Comparison of ENCODE assay signal across 16 cellular contexts in the genomic region with DNA sequence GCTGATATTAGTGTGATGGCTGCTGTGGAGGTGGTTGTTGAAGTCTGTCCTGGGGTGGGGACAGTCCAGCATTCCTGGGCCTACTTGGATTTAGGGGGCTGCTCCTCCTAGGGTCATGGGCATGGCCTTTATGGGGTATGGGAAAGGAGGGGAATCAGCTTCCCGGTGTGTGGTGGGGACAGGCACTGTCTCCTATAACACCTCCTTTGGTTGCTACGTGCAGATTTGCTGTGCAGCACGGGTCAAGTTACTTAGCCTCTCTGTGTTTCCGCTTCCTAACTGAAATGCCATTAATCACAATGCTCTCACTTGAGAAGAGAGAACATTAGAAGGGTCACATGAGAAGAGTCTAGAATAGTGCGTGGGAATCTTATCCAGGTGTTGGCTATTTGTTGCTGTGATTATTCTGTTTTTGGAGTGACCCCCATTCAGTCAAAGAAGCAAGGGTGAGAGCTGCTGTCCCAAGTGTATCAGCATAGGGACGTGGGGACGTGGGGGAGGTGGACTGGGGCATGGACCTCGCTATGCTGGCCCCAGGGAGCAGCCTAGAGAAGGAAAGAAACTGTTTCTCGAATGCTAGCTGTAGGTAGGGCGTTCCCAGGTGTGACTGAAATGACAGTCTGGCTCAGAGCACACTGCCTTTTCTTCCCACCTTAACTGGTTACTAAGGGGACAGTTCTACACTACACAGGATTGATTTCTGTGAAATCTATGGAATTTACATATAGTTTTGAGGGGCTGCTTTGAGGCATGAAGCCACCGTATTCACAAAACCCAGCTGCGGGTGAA. TPM values are rescaled to one million over a fixed set of nuclear protein-coding genes. Genes with fewer than 3 reads are reported as not detected.
A peak's percentile ranks its signal among the peaks of the same experiment; 100 is the strongest.
DNase-seq lines count a peak whose midpoint lies in the region; ATAC-seq and TF ChIP-seq lines count a peak whose summit lies in the region.
"Had no signal": no experiment of that assay in that cellular context is flagged by ENCODE, and none has a peak within 500 bp of the region (broad histone marks: within the 10 kb centered on the region; RNA-seq: fewer than 3 reads in every experiment).

No MANE protein-coding gene starts in this region.

- peaks cover 5% of the 10 kb centered on the region for H3K36me3 Mint-ChIP-seq in type B pancreatic cell
- H3K36me3 Mint-ChIP-seq: memory B cell had no signal

- no peaks in the 10 kb centered on the region for H3K27me3 ChIP-seq in duodenal mucosa (ENCODE audit: control insufficient read depth in 1 of 2, insufficient read depth in 2 of 2, low read length in 2 of 2)
- no peaks in the 10 kb centered on the region for H3K27me3 ChIP-seq in mucosa of stomach (ENCODE audit: control insufficient read depth, insufficient read depth, low read length)
- H3K27me3 ChIP-seq: BLaER1 treated with 17β-estradiol and CSF1 and Interleukin-3, amounts not matched to agents 10 nM and 100 nM; foreskin keratinocyte; MG63 had no signal

- H3K9ac ChIP-seq in duodenal mucosa (ENCODE audit: low read depth in 1 of 2, low read length in 2 of 2) (peak overlapping the region; percentile 35 to 65), mucosa of stomach (ENCODE audit: low read length) (peak overlapping the region; percentile 12)
- H3K9ac ChIP-seq: BLaER1 treated with 17β-estradiol and CSF1 and Interleukin-3, amounts not matched to agents 10 nM and 100 nM had no signal

- no peaks in the 10 kb centered on the region for H3K9me3 Mint-ChIP-seq in type B pancreatic cell
- H3K9me3 Mint-ChIP-seq: activated CD8-positive, alpha-beta T cell treated with anti-CD3 and anti-CD28 coated beads for 36 hours; memory B cell had no signal

- TF ChIP-seq CTCF in type B pancreatic cell (conservative IDR thresholded peaks at IDR 0.05), result no peak

- H3K27ac Mint-ChIP-seq in type B pancreatic cell, result peak overlapping the region; percentile 61
- H3K27ac Mint-ChIP-seq: activated CD8-positive, alpha-beta T cell treated with anti-CD3 and anti-CD28 coated beads for 36 hours; memory B cell had no signal

- intact Hi-C loops in cardiac septum (cut with DNase I), result no loop called here

- no peak for ATAC-seq in HG03442 (IDR thresholded peaks at IDR 0.05; ENCODE audit: unreplicated experiment)
- ATAC-seq: activated CD8-positive, alpha-beta T cell treated with anti-CD3 and anti-CD28 coated beads for 36 hours; foreskin keratinocyte had no signal

- H3K4me3 Mint-ChIP-seq in type B pancreatic cell, result peak overlapping the region; percentile 34
- H3K4me3 Mint-ChIP-seq: activated CD8-positive, alpha-beta T cell treated with anti-CD3 and anti-CD28 coated beads for 36 hours; memory B cell had no signal

- DNase-seq in NCI-H146 treated with DMSO at 0.1 percent for 48 hours (lab: John Stamatoyannopoulos, UW; ENCODE audit: unreplicated experiment) (peak; percentile 20), NCI-H146 (lab: John Stamatoyannopoulos, UW) (no peak), type B pancreatic cell (ENCODE audit: extremely low spot score, unreplicated experiment) (no peak), COR-L47 (lab: John Stamatoyannopoulos, UW) (no peak), cardiac septum (ENCODE audit: low spot score) (no peak)
- DNase-seq: 8988T; activated CD8-positive, alpha-beta T cell treated with anti-CD3 and anti-CD28 coated beads for 36 hours; cerebellar nuclear complex; foreskin keratinocyte; MG63; NCI-H2081 treated with DMSO at 0.1 percent for 48 hours had no signal

- H3K4me1 ChIP-seq in duodenal mucosa (ENCODE audit: control insufficient read depth in 1 of 2, insufficient read depth in 2 of 2, low read length in 2 of 2), result peaks cover 23 to 31% of the 10 kb centered on the region in 2 donors
- peaks cover 49% of the 10 kb centered on the region for H3K4me1 ChIP-seq in mucosa of stomach (ENCODE audit: control insufficient read depth, insufficient read depth, low read length)

- H3K9me3 ChIP-seq in duodenal mucosa (ENCODE audit: control insufficient read depth in 1 of 2, low read length in 2 of 2) (no peaks in the 10 kb centered on the region), mucosa of stomach (ENCODE audit: control insufficient read depth, low read length) (no peaks in the 10 kb centered on the region)
- H3K9me3 ChIP-seq: BLaER1 treated with 17β-estradiol and CSF1 and Interleukin-3, amounts not matched to agents 10 nM and 100 nM; MG63 had no signal

- peak overlapping the region; percentile 8 to 47 for H3K4me3 ChIP-seq in duodenal mucosa (ENCODE audit: low read depth in 1 of 2, low read length in 2 of 2)
- no peak overlapping the region for H3K4me3 ChIP-seq in mucosa of stomach (ENCODE audit: low read length)
- H3K4me3 ChIP-seq: BLaER1 treated with 17β-estradiol and CSF1 and Interleukin-3, amounts not matched to agents 10 nM and 100 nM; MG63 had no signal

- H3K4me1 Mint-ChIP-seq in type B pancreatic cell (ENCODE audit: unreplicated experiment), result peaks cover 80% of the 10 kb centered on the region
- H3K4me1 Mint-ChIP-seq: memory B cell had no signal

- H3K36me3 ChIP-seq in duodenal mucosa (ENCODE audit: control insufficient read depth in 1 of 2, insufficient read depth in 2 of 2, low read length in 2 of 2), result no peaks in the 10 kb centered on the region
- no peaks in the 10 kb centered on the region for H3K36me3 ChIP-seq in mucosa of stomach (ENCODE audit: control insufficient read depth, insufficient read depth, low read length)
- H3K36me3 ChIP-seq: BLaER1 treated with 17β-estradiol and CSF1 and Interleukin-3, amounts not matched to agents 10 nM and 100 nM; MG63 had no signal

- H3K27ac ChIP-seq in duodenal mucosa (ENCODE audit: low read depth, low read length), result peak overlapping the region; percentile 82
- H3K27ac ChIP-seq: BLaER1 treated with 17β-estradiol and CSF1 and Interleukin-3, amounts not matched to agents 10 nM and 100 nM; foreskin keratinocyte had no signal

- H3K27me3 Mint-ChIP-seq in type B pancreatic cell, result no peaks in the 10 kb centered on the region
- H3K27me3 Mint-ChIP-seq: activated CD8-positive, alpha-beta T cell treated with anti-CD3 and anti-CD28 coated beads for 36 hours had no signal

RNA-seq across cellular contexts. Expression of gene SOX13, which starts 19.9 kb away (rescaled TPM):
- total RNA-seq in type B pancreatic cell (ENCODE audit: low replicate concordance), result 38.5 and 39.4 TPM in 2 replicates
- total RNA-seq in cardiac septum, result 17.9 TPM

RNA-seq across cellular contexts. Expression of gene ETNK2, which starts 59.0 kb away (rescaled TPM):
- 7.3 and 10.0 TPM in 2 replicates for total RNA-seq in type B pancreatic cell (ENCODE audit: low replicate concordance)
- total RNA-seq in cardiac septum, result 1.9 TPM
